In genomic region chr14:104397956-104398355, GRCh38 we compare ENCODE assay signal across 22 cellular contexts.
"Had no signal": no experiment of that assay in that cellular context is flagged by ENCODE, and none has a peak within 500 bp of the region (broad histone marks: within the 10 kb centered on the region; RNA-seq: fewer than 3 reads in every experiment).

No MANE protein-coding gene starts in this region.

- ATAC-seq: effector memory CD8-positive, alpha-beta T cell; left lobe of liver; mucosa of descending colon; naive thymus-derived CD8-positive, alpha-beta T cell; right cardiac atrium; stimulated activated effector memory CD8-positive, alpha-beta T cell treated with anti-CD3 and anti-CD28 coated beads, Interleukin-12 subunit alpha, Interleukin-12 subunit beta, amount 100 ng/mL, for 72 hours had no signal

- DNase-seq: cortex of kidney; effector memory CD8-positive, alpha-beta T cell; erythroblast; kidney; mucosa of descending colon; nephron progenitor cell; nucleus accumbens; right cardiac atrium; sigmoid colon; stimulated activated CD4-positive, alpha-beta T cell treated with anti-CD3 and anti-CD28 coated beads, Interleukin-2, amount 100 ng/mL, for 24 hours; stimulated activated CD4-positive, alpha-beta T cell treated with anti-CD3 and anti-CD28 coated beads, Interleukin-4, amount 100 ng/mL, for 24 hours; stimulated activated naive CD4-positive, alpha-beta T cell treated with Interleukin-2 at 50 U/mL for 16 hours; stomach; thyroid gland; trophoblast cell had no signal

- H3K27me3 ChIP-seq: thyroid gland had no signal

- H3K36me3 Mint-ChIP-seq: stimulated activated effector memory CD8-positive, alpha-beta T cell treated with anti-CD3 and anti-CD28 coated beads, Interleukin-12 subunit alpha, Interleukin-12 subunit beta, amount 100 ng/mL, for 72 hours had no signal

- H3K27ac Mint-ChIP-seq: effector memory CD8-positive, alpha-beta T cell; memory B cell; mesothelial cell of epicardium; nephron progenitor cell; stimulated activated effector memory CD8-positive, alpha-beta T cell treated with anti-CD3 and anti-CD28 coated beads, Interleukin-12 subunit alpha, Interleukin-12 subunit beta, amount 100 ng/mL, for 72 hours had no signal

- H3K4me1 ChIP-seq: prostate gland, sigmoid colon had no signal

- H3K4me3 Mint-ChIP-seq: effector memory CD8-positive, alpha-beta T cell; memory B cell; mesothelial cell of epicardium; naive thymus-derived CD8-positive, alpha-beta T cell; nephron progenitor cell; stimulated activated effector memory CD8-positive, alpha-beta T cell treated with anti-CD3 and anti-CD28 coated beads, Interleukin-12 subunit alpha, Interleukin-12 subunit beta, amount 100 ng/mL, for 72 hours had no signal

- H3K27ac ChIP-seq: prostate gland, sigmoid colon, stomach, thyroid gland had no signal

- H3K36me3 ChIP-seq: prostate gland, sigmoid colon, stomach, thyroid gland had no signal

- H3K4me1 Mint-ChIP-seq: mesothelial cell of epicardium had no signal

- H3K27me3 Mint-ChIP-seq: effector memory CD8-positive, alpha-beta T cell had no signal

- H3K4me3 ChIP-seq: lung, mucosa of descending colon, prostate gland, sigmoid colon, stomach, thyroid gland had no signal

- H3K9me3 ChIP-seq: prostate gland, thyroid gland had no signal

- H3K9me3 Mint-ChIP-seq: effector memory CD8-positive, alpha-beta T cell had no signal
